Comparison of ENCODE assay signal across 12 cellular contexts in the genomic region with DNA sequence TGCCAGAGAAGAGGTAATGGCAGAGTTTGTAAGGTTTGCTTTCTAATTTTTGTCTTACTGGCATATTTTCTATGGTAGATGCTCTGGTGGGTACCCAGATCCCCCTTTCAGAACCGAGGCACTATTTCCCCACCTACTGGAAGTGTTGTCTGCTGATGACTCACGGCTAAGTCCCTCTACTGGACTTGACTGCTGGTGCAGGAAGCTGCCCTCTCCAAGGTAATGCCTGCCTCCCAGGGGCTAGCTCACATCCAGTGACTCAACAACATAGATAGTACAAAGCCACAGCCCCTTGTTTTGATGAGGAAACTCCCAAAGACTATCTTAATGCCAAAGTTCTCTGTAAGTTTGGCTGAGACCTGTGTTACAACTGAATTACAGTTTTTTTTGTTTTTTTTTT.
DNase-seq lines count a peak whose midpoint lies in the region; ATAC-seq and TF ChIP-seq lines count a peak whose summit lies in the region.
"Had no signal": no experiment of that assay in that cellular context is flagged by ENCODE, and none has a peak within 500 bp of the region (broad histone marks: within the 10 kb centered on the region; RNA-seq: fewer than 3 reads in every experiment).

No MANE protein-coding gene starts in this region.

- H3K4me3 ChIP-seq in BJ (ENCODE audit: low read depth, low read length) (no peak overlapping the region), kidney epithelial cell (ENCODE audit: low read depth, low read length) (no peak overlapping the region)
- H3K4me3 ChIP-seq: suprapubic skin had no signal

- CTCF ChIA-PET in BJ (lab: Yijun Ruan, JAX), result no interaction called here

- no peak for ATAC-seq in GM21786 (IDR thresholded peaks at IDR 0.05; ENCODE audit: unreplicated experiment)
- ATAC-seq: naive thymus-derived CD4-positive, alpha-beta T cell had no signal

- peak; percentile 30; the same call in 1 of the 2 replicates for TF ChIP-seq CTCF in BJ (IDR thresholded peaks at IDR 0.05; ENCODE audit: insufficient read depth, low read depth, low read length)
- TF ChIP-seq CTCF in kidney epithelial cell (IDR thresholded peaks at IDR 0.05; ENCODE audit: insufficient read depth, low read length, poor library complexity, severe bottlenecking), result peak; percentile 55

- no peaks in the 10 kb centered on the region for H3K36me3 ChIP-seq in BJ (ENCODE audit: control insufficient read depth, insufficient read depth, low read length)
- H3K36me3 ChIP-seq in kidney epithelial cell (ENCODE audit: control insufficient read depth, insufficient read depth, low read length), result no peaks in the 10 kb centered on the region
- H3K36me3 ChIP-seq: suprapubic skin had no signal

- POLR2A ChIA-PET in BJ (lab: Charles Lee), result no interaction called here

- H3K27me3 ChIP-seq in BJ (ENCODE audit: control insufficient read depth, insufficient read depth, low read length), result no peaks in the 10 kb centered on the region
- H3K27me3 ChIP-seq in kidney epithelial cell (ENCODE audit: control insufficient read depth, insufficient read depth, low read length), result no peaks in the 10 kb centered on the region
- H3K27me3 ChIP-seq: suprapubic skin had no signal

- DNase-seq in BJ (ENCODE audit: low read depth), result no peak
- DNase-seq in HT-29 (ENCODE audit: low spot score), result peak; percentile 12
- peak; percentile 97 for DNase-seq in amniotic epithelial cell (ENCODE audit: low read depth)
- DNase-seq in kidney epithelial cell (ENCODE audit: low read depth), result peak; percentile 65
- no peak for DNase-seq in SW 1271 (lab: John Stamatoyannopoulos, UW)
- DNase-seq in UCSD-AML1 (lab: John Stamatoyannopoulos, UW; ENCODE audit: unreplicated experiment), result no peak
- no peak for DNase-seq in NCI-H187 treated with DMSO at 0.1 percent for 48 hours (lab: John Stamatoyannopoulos, UW)
- DNase-seq: CD4-positive, CD25-positive, alpha-beta regulatory T cell; naive thymus-derived CD4-positive, alpha-beta T cell; SIG-M5 had no signal

Comparison
In these comparisons a context has a peak if more than half of its experiments do, and no peak if none do; other contexts are left out.
1. DNase-seq: peak in HT-29 (single experiment), amniotic epithelial cell (single experiment) and kidney epithelial cell (single experiment); none in BJ (single experiment), SW 1271 (0 of 2), UCSD-AML1 (single experiment) and NCI-H187 treated with DMSO at 0.1 percent for 48 hours (single experiment).